ENCODE assay signal across 23 cellular contexts in the genomic region with DNA sequence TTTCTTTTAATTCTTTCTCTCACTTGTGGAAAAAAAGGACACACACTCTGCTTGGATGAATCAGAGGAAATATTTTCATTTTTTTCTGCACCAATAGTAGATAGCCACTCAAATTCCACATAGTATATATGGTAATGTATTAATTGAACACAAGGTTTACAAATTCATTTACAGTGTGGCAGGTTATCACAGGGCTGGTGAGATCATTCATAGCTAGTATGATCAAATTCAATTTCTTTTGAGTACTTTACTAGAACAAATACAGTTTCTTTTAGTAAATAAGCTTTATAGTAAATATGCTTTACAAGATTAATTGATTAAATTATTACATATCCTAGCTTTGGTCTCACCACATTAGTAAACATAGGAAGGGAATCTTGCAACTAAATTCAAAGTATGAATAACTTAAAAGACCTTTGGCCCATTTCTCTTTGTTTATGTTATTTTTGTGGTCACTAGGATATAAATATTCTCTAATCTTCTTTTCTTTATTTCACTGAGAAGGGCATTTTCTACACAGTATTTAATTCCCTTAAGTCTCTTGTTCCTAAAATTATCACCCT. TPM values are rescaled to one million over a fixed set of nuclear protein-coding genes. Genes with fewer than 3 reads are reported as not detected.
"Had no signal": no experiment of that assay in that cellular context is flagged by ENCODE, and none has a peak within 500 bp of the region (broad histone marks: within the 10 kb centered on the region; RNA-seq: fewer than 3 reads in every experiment).

No MANE protein-coding gene starts in this region.

- H3K27ac ChIP-seq: colonic mucosa, gastrocnemius medialis, left ventricle myocardium inferior, lower lobe of right lung, spleen, testis, transverse colon had no signal

- ATAC-seq: esophagus mucosa; gastrocnemius medialis; left cardiac atrium; lower lobe of right lung; sciatic nerve; stimulated activated memory B cell treated with anti-CD40 and anti-IgM and Interleukin-4, amounts not matched to agents 10 μg/mL and 1 μg/mL and 100 μg/mL, for 72 hours; stimulated activated naive CD8-positive, alpha-beta T cell treated with anti-CD3 and anti-CD28 coated beads, Interleukin-15, amount 100 ng/mL, for 72 hours had no signal

- FAIRE-seq: endometrium, kidney had no signal

- H3K4me1 ChIP-seq: colonic mucosa, gastrocnemius medialis, left ventricle myocardium inferior, lower lobe of right lung, spleen, testis, transverse colon had no signal

- H3K9me3 ChIP-seq: colonic mucosa, gastrocnemius medialis, left ventricle myocardium inferior, lower lobe of right lung, spleen, testis, transverse colon had no signal

- H3K36me3 ChIP-seq: colonic mucosa, gastrocnemius medialis, left ventricle myocardium inferior, lower lobe of right lung, transverse colon had no signal

- H3K27ac Mint-ChIP-seq: stimulated activated memory B cell treated with anti-CD40 and anti-IgM and Interleukin-4, amounts not matched to agents 10 μg/mL and 1 μg/mL and 100 μg/mL, for 72 hours had no signal

- DNase-seq: cerebellar nuclear complex; colonic mucosa; effector CD4-positive, alpha-beta T cell; gastrocnemius medialis; kidney; left cardiac atrium; left ventricle myocardium inferior; lower lobe of right lung; mesenchymal stem cell; midbrain; posterior cingulate gyrus; spleen; stimulated activated CD4-positive, alpha-beta T cell treated with anti-CD3 and anti-CD28 coated beads, Interleukin-15, amount 100 ng/mL, for 24 hours; stimulated activated CD4-positive, alpha-beta T cell treated with anti-CD3 and anti-CD28 coated beads, Interleukin-1b, Interleukin-23, amount 100 ng/mL, for 48 hours; stimulated activated CD4-positive, alpha-beta T cell treated with anti-CD3 and anti-CD28 coated beads, Interleukin-4, amount 100 ng/mL, for 24 hours; stimulated activated naive CD8-positive, alpha-beta T cell treated with anti-CD3 and anti-CD28 coated beads, Interleukin-15, amount 100 ng/mL, for 72 hours; testis; transverse colon had no signal

- H3K9me3 Mint-ChIP-seq: stimulated activated memory B cell treated with anti-CD40 and anti-IgM and Interleukin-4, amounts not matched to agents 10 μg/mL and 1 μg/mL and 100 μg/mL, for 72 hours; stimulated activated naive CD8-positive, alpha-beta T cell treated with anti-CD3 and anti-CD28 coated beads, Interleukin-15, amount 100 ng/mL, for 72 hours had no signal

- H3K27me3 Mint-ChIP-seq: stimulated activated memory B cell treated with anti-CD40 and anti-IgM and Interleukin-4, amounts not matched to agents 10 μg/mL and 1 μg/mL and 100 μg/mL, for 72 hours; stimulated activated naive CD8-positive, alpha-beta T cell treated with anti-CD3 and anti-CD28 coated beads, Interleukin-15, amount 100 ng/mL, for 72 hours had no signal

- H3K27me3 ChIP-seq: colonic mucosa, gastrocnemius medialis, spleen, testis, transverse colon had no signal

- H3K4me3 Mint-ChIP-seq: stimulated activated memory B cell treated with anti-CD40 and anti-IgM and Interleukin-4, amounts not matched to agents 10 μg/mL and 1 μg/mL and 100 μg/mL, for 72 hours; stimulated activated naive CD8-positive, alpha-beta T cell treated with anti-CD3 and anti-CD28 coated beads, Interleukin-15, amount 100 ng/mL, for 72 hours had no signal

- H3K4me3 ChIP-seq: colonic mucosa, gastrocnemius medialis, left ventricle myocardium inferior, lower lobe of right lung, spleen, testis, transverse colon had no signal

RNA-seq across cellular contexts. Expression of gene PARP14, which starts 40.1 kb away (rescaled TPM):
- polyA plus RNA-seq: neural cell had no signal
